33 cellular contexts compared by ENCODE assay signal in the genomic region with DNA sequence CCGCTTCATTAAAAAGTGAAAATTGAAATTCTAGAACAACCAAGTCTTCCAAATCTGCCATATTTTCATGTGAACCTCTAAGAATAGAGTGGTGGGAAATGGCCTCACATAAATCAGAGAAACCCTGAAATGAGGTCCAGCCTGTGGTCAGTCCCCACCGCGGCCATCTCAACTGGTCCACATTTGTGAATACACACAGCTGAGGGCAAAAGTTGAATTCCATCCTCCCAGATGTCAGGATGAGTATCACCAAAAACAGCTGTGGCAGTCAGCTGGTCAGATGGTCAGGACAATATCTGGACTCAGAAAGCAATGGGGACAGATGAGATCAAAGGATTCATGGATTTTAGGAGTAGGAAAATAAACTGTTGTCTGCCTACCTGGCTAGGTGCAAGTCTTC.
"Had no signal": no experiment of that assay in that cellular context is flagged by ENCODE, and none has a peak within 500 bp of the region (broad histone marks: within the 10 kb centered on the region; RNA-seq: fewer than 3 reads in every experiment).

No MANE protein-coding gene starts in this region.

- H3K4me3 ChIP-seq: ascending aorta, body of pancreas, Peyer's patch had no signal

- H3K36me3 ChIP-seq: ascending aorta, Peyer's patch had no signal

- ATAC-seq: activated CD8-positive, alpha-beta T cell treated with anti-CD3 and anti-CD28 coated beads, Interleukin-2, amount 10 ng/mL, durations not matched to agents 7 days and 5 days; body of pancreas; PC-3; Right ventricle myocardium inferior had no signal

- H3K4me3 Mint-ChIP-seq: activated CD4-positive, alpha-beta T cell treated with anti-CD3 and anti-CD28 coated beads, Interleukin-2, amount 10 ng/mL, durations not matched to agents 24 days and 14 days; activated CD8-positive, alpha-beta T cell treated with anti-CD3 and anti-CD28 coated beads, Interleukin-2, amount 10 ng/mL, durations not matched to agents 7 days and 5 days; activated naive CD4-positive, alpha-beta T cell treated with anti-CD3 and anti-CD28 coated beads, Interleukin-2, amount 50 U/mL, for 24 hours; activated naive CD8-positive, alpha-beta T cell treated with anti-CD3 and anti-CD28 coated beads, Interleukin-2, amount 10 ng/mL, durations not matched to agents 7 days and 5 days; activated T-cell treated with anti-CD3 and anti-CD28 coated beads, Interleukin-2, amount 50 U/mL, for 24 hours had no signal

- H3K9ac ChIP-seq: KMS-11 had no signal

- DNase-seq: activated CD4-positive, alpha-beta T cell treated with anti-CD3 and anti-CD28 coated beads, Interleukin-2, amount 10 ng/mL, durations not matched to agents 24 days and 14 days; activated CD4-positive, alpha-beta T cell treated with anti-CD3 and anti-CD28 coated beads, Interleukin-2, amount 50 U/mL, for 4 hours; activated CD8-positive, alpha-beta T cell treated with anti-CD3 and anti-CD28 coated beads, Interleukin-2, amount 10 ng/mL, durations not matched to agents 7 days and 5 days; activated gamma-delta T cell; activated naive CD4-positive, alpha-beta T cell treated with Interleukin-2 at 50 U/mL for 16 hours; activated naive CD8-positive, alpha-beta T cell treated with anti-CD3 and anti-CD28 coated beads, Interleukin-2, amount 10 ng/mL, durations not matched to agents 7 days and 5 days; activated T-cell treated with anti-CD3 and anti-CD28 coated beads, Interleukin-2, amount 50 U/mL, for 24 hours; amygdala; body of pancreas; caudate nucleus; cerebellar nuclear complex; NCI-H1092 treated with DMSO at 0.1 percent for 48 hours; NCI-H1417; NCI-H146; NCI-H187; NCI-H2029 treated with DMSO at 0.1 percent for 48 hours; NCI-H2107; NCI-H2171; NCI-H510A; NCI-H526; NCI-H748 treated with DMSO at 0.1 percent for 48 hours; NK-92 treated with Interleukin-12 subunit alpha and Interleukin-12 subunit beta, amount 100 ng/mL, for 24 hours; Peyer's patch; SIG-M5 had no signal

- H3K4me1 Mint-ChIP-seq: activated CD4-positive, alpha-beta T cell treated with anti-CD3 and anti-CD28 coated beads, Interleukin-2, amount 10 ng/mL, durations not matched to agents 24 days and 14 days; activated naive CD4-positive, alpha-beta T cell treated with anti-CD3 and anti-CD28 coated beads, Interleukin-2, amount 50 U/mL, for 24 hours; activated naive CD8-positive, alpha-beta T cell treated with anti-CD3 and anti-CD28 coated beads, Interleukin-2, amount 10 ng/mL, durations not matched to agents 7 days and 5 days had no signal

- H3K4me2 ChIP-seq: KMS-11 had no signal

- H3K27me3 Mint-ChIP-seq: activated CD4-positive, alpha-beta T cell treated with anti-CD3 and anti-CD28 coated beads, Interleukin-2, amount 10 ng/mL, durations not matched to agents 24 days and 14 days; activated naive CD4-positive, alpha-beta T cell treated with anti-CD3 and anti-CD28 coated beads, Interleukin-2, amount 50 U/mL, for 24 hours; activated naive CD8-positive, alpha-beta T cell treated with anti-CD3 and anti-CD28 coated beads, Interleukin-2, amount 10 ng/mL, durations not matched to agents 7 days and 5 days had no signal

- H3K9me3 ChIP-seq: ascending aorta, body of pancreas, Peyer's patch had no signal

- H3K9me3 Mint-ChIP-seq: activated CD4-positive, alpha-beta T cell treated with anti-CD3 and anti-CD28 coated beads, Interleukin-2, amount 10 ng/mL, durations not matched to agents 24 days and 14 days; activated naive CD8-positive, alpha-beta T cell treated with anti-CD3 and anti-CD28 coated beads, Interleukin-2, amount 10 ng/mL, durations not matched to agents 7 days and 5 days; activated T-helper 2 cell treated with anti-CD3 and anti-CD28 coated beads, Interferon-gamma antibody, Interleukin-2, Interleukin-4, amounts not matched to agents 10 μg/mL and 5 μg/mL and 100 μg/mL, durations not matched to agents 14 hours and 24 hours and 36 hours had no signal

- H3K36me3 Mint-ChIP-seq: activated naive CD4-positive, alpha-beta T cell treated with anti-CD3 and anti-CD28 coated beads, Interleukin-2, amount 50 U/mL, for 24 hours; activated naive CD8-positive, alpha-beta T cell treated with anti-CD3 and anti-CD28 coated beads, Interleukin-2, amount 10 ng/mL, durations not matched to agents 7 days and 5 days had no signal

- H3K4me1 ChIP-seq: ascending aorta, body of pancreas, Peyer's patch had no signal

- H3K27me3 ChIP-seq: ascending aorta, body of pancreas, Peyer's patch had no signal

- H3K27ac Mint-ChIP-seq: activated CD4-positive, alpha-beta T cell treated with anti-CD3 and anti-CD28 coated beads, Interleukin-2, amount 10 ng/mL, durations not matched to agents 24 days and 14 days; activated CD8-positive, alpha-beta T cell treated with anti-CD3 and anti-CD28 coated beads, Interleukin-2, amount 10 ng/mL, durations not matched to agents 7 days and 5 days; activated naive CD4-positive, alpha-beta T cell treated with anti-CD3 and anti-CD28 coated beads, Interleukin-2, amount 50 U/mL, for 24 hours; activated naive CD8-positive, alpha-beta T cell treated with anti-CD3 and anti-CD28 coated beads, Interleukin-2, amount 10 ng/mL, durations not matched to agents 7 days and 5 days; activated T-cell treated with anti-CD3 and anti-CD28 coated beads, Interleukin-2, amount 50 U/mL, for 24 hours; activated T-helper 2 cell treated with anti-CD3 and anti-CD28 coated beads, Interferon-gamma antibody, Interleukin-2, Interleukin-4, amounts not matched to agents 10 μg/mL and 5 μg/mL and 100 μg/mL, durations not matched to agents 14 hours and 24 hours and 36 hours had no signal

- H3K27ac ChIP-seq: ascending aorta, body of pancreas, KMS-11, Peyer's patch, RWPE1 had no signal

- FAIRE-seq: bronchial epithelial cell, TTC549 had no signal
